ENCODE assay signal across 1 cellular context in the genomic region with DNA sequence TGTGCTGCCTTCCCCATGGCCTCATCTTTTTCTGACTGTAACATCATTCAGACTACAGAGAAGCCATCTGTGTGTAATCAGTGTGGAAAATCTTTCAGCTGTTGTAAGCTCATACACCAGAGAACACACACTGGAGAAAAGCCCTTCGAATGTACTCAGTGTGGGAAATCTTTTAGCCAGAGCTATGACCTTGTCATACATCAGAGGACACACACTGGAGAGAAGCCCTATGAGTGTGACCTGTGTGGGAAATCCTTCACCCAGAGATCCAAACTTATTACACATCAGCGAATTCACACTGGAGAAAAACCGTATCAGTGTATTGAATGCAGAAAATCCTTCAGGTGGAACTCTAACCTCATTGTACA.
TF ChIP-seq lines count a peak whose summit lies in the region.

No MANE protein-coding gene starts in this region.

TF ChIP-seq in WTC11, 78 proteins besides CTCF, POLR2A, EP300 and RAD21:
- TF ChIP-seq ZNF423 (CRISPR knock-in tag; IDR thresholded peaks at IDR 0.05): no peak
- TF ChIP-seq TEAD1 (CRISPR knock-in tag; IDR thresholded peaks at IDR 0.05): no peak
- TF ChIP-seq, protein P1, sequence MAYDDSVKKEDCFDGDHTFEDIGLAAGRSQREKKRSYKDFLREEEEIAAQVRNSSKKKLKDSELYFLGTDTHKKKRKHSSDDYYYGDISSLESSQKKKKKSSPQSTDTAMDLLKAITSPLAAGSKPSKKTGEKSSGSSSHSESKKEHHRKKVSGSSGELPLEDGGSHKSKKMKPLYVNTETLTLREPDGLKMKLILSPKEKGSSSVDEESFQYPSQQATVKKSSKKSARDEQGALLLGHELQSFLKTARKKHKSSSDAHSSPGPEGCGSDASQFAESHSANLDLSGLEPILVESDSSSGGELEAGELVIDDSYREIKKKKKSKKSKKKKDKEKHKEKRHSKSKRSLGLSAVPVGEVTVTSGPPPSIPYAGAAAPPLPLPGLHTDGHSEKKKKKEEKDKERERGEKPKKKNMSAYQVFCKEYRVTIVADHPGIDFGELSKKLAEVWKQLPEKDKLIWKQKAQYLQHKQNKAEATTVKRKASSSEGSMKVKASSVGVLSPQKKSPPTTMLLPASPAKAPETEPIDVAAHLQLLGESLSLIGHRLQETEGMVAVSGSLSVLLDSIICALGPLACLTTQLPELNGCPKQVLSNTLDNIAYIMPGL (CRISPR knock-in tag; IDR thresholded peaks at IDR 0.05): no peak
- TF ChIP-seq, protein P2, sequence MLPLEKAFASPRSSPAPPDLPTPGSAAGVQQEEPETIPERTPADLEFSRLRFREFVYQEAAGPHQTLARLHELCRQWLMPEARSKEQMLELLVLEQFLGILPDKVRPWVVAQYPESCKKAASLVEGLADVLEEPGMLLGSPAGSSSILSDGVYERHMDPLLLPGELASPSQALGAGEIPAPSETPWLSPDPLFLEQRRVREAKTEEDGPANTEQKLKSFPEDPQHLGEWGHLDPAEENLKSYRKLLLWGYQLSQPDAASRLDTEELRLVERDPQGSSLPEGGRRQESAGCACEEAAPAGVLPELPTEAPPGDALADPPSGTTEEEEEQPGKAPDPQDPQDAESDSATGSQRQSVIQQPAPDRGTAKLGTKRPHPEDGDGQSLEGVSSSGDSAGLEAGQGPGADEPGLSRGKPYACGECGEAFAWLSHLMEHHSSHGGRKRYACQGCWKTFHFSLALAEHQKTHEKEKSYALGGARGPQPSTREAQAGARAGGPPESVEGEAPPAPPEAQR (CRISPR knock-in tag; IDR thresholded peaks at IDR 0.05): no peak
- TF ChIP-seq, protein P3, sequence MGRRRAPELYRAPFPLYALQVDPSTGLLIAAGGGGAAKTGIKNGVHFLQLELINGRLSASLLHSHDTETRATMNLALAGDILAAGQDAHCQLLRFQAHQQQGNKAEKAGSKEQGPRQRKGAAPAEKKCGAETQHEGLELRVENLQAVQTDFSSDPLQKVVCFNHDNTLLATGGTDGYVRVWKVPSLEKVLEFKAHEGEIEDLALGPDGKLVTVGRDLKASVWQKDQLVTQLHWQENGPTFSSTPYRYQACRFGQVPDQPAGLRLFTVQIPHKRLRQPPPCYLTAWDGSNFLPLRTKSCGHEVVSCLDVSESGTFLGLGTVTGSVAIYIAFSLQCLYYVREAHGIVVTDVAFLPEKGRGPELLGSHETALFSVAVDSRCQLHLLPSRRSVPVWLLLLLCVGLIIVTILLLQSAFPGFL (CRISPR knock-in tag; IDR thresholded peaks at IDR 0.05; ENCODE audit: borderline replicate concordance): no peak
- TF ChIP-seq, protein P4, sequence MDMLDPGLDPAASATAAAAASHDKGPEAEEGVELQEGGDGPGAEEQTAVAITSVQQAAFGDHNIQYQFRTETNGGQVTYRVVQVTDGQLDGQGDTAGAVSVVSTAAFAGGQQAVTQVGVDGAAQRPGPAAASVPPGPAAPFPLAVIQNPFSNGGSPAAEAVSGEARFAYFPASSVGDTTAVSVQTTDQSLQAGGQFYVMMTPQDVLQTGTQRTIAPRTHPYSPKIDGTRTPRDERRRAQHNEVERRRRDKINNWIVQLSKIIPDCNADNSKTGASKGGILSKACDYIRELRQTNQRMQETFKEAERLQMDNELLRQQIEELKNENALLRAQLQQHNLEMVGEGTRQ (CRISPR knock-in tag; IDR thresholded peaks at IDR 0.05): no peak
- no peak for TF ChIP-seq PRRX2 (CRISPR knock-in tag; IDR thresholded peaks at IDR 0.05)
- TF ChIP-seq, protein P5, sequence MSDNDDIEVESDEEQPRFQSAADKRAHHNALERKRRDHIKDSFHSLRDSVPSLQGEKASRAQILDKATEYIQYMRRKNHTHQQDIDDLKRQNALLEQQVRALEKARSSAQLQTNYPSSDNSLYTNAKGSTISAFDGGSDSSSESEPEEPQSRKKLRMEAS (CRISPR knock-in tag; IDR thresholded peaks at IDR 0.05): no peak
- TF ChIP-seq, protein P6, sequence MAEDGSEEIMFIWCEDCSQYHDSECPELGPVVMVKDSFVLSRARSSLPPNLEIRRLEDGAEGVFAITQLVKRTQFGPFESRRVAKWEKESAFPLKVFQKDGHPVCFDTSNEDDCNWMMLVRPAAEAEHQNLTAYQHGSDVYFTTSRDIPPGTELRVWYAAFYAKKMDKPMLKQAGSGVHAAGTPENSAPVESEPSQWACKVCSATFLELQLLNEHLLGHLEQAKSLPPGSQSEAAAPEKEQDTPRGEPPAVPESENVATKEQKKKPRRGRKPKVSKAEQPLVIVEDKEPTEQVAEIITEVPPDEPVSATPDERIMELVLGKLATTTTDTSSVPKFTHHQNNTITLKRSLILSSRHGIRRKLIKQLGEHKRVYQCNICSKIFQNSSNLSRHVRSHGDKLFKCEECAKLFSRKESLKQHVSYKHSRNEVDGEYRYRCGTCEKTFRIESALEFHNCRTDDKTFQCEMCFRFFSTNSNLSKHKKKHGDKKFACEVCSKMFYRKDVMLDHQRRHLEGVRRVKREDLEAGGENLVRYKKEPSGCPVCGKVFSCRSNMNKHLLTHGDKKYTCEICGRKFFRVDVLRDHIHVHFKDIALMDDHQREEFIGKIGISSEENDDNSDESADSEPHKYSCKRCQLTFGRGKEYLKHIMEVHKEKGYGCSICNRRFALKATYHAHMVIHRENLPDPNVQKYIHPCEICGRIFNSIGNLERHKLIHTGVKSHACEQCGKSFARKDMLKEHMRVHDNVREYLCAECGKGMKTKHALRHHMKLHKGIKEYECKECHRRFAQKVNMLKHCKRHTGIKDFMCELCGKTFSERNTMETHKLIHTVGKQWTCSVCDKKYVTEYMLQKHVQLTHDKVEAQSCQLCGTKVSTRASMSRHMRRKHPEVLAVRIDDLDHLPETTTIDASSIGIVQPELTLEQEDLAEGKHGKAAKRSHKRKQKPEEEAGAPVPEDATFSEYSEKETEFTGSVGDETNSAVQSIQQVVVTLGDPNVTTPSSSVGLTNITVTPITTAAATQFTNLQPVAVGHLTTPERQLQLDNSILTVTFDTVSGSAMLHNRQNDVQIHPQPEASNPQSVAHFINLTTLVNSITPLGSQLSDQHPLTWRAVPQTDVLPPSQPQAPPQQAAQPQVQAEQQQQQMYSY (CRISPR knock-in tag; IDR thresholded peaks at IDR 0.05): no peak
- TF ChIP-seq CREB1 (CRISPR knock-in tag; IDR thresholded peaks at IDR 0.05): no peak
- no peak for TF ChIP-seq NFYB (CRISPR knock-in tag; conservative IDR thresholded peaks at IDR 0.05; ENCODE audit: low read depth)
- no peak for TF ChIP-seq SMAD4 (CRISPR knock-in tag; IDR thresholded peaks at IDR 0.05)
- no peak for TF ChIP-seq CBFB (CRISPR knock-in tag; IDR thresholded peaks at IDR 0.05; ENCODE audit: low read depth)
